Comparison of ENCODE assay signal across 3 cellular contexts in genomic region chr3:69542265-69543079, GRCh38.
TF ChIP-seq lines count a peak whose summit lies in the region.

No MANE protein-coding gene starts in this region.

TF ChIP-seq in SK-N-SH, 30 proteins besides CTCF, POLR2A, EP300 and RAD21:
- TF ChIP-seq, protein P1, sequence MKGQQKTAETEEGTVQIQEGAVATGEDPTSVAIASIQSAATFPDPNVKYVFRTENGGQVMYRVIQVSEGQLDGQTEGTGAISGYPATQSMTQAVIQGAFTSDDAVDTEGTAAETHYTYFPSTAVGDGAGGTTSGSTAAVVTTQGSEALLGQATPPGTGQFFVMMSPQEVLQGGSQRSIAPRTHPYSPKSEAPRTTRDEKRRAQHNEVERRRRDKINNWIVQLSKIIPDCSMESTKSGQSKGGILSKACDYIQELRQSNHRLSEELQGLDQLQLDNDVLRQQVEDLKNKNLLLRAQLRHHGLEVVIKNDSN (IDR thresholded peaks at IDR 0.05; ENCODE audit: borderline replicate concordance, low read depth): no peak
- no peak for TF ChIP-seq IRF3 (IDR thresholded peaks at IDR 0.05; ENCODE audit: low read depth, low read length)
- no peak for TF ChIP-seq GABPA (IDR thresholded peaks at IDR 0.05; ENCODE audit: low read depth)
- TF ChIP-seq, protein P2, sequence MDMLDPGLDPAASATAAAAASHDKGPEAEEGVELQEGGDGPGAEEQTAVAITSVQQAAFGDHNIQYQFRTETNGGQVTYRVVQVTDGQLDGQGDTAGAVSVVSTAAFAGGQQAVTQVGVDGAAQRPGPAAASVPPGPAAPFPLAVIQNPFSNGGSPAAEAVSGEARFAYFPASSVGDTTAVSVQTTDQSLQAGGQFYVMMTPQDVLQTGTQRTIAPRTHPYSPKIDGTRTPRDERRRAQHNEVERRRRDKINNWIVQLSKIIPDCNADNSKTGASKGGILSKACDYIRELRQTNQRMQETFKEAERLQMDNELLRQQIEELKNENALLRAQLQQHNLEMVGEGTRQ (IDR thresholded peaks at IDR 0.05; ENCODE audit: borderline replicate concordance, low read depth, low read length): no peak
- TF ChIP-seq MEF2A (IDR thresholded peaks at IDR 0.05; ENCODE audit: borderline replicate concordance, low read depth): no peak
- no peak for TF ChIP-seq RXRA (IDR thresholded peaks at IDR 0.05; ENCODE audit: borderline replicate concordance, low read depth)
- no peak for TF ChIP-seq TEAD4 (IDR thresholded peaks at IDR 0.05; ENCODE audit: borderline replicate concordance, insufficient read depth)
- TF ChIP-seq YY1 (IDR thresholded peaks at IDR 0.05; ENCODE audit: low read depth): no peak
- TF ChIP-seq RFX5 (IDR thresholded peaks at IDR 0.05; ENCODE audit: low read length): no peak
- TF ChIP-seq CHD2 (IDR thresholded peaks at IDR 0.05; ENCODE audit: low read length, partially characterized antibody): no peak
- no peak for TF ChIP-seq FOSL2 (IDR thresholded peaks at IDR 0.05; ENCODE audit: borderline replicate concordance, low read depth)
- no peak for TF ChIP-seq JUND (IDR thresholded peaks at IDR 0.05)
- TF ChIP-seq TAF1 (IDR thresholded peaks at IDR 0.05; ENCODE audit: borderline replicate concordance, low read depth, low read length): no peak
- TF ChIP-seq NRF1 (IDR thresholded peaks at IDR 0.05; ENCODE audit: low read depth, low read length): no peak
- no peak for TF ChIP-seq NFIC (IDR thresholded peaks at IDR 0.05; ENCODE audit: borderline replicate concordance)
- no peak for TF ChIP-seq MXI1 (IDR thresholded peaks at IDR 0.05; ENCODE audit: low read depth, low read length)

TF ChIP-seq in SK-N-SH treated with all-trans-retinoic acid at 6 μM for 48 hours, 23 proteins besides CTCF, POLR2A, EP300 and RAD21 (continued from another document):
- TF ChIP-seq CSRNP3 (CRISPR knock-in tag; IDR thresholded peaks at IDR 0.05): no peak
- no peak for TF ChIP-seq ZNF565 (CRISPR knock-in tag; conservative IDR thresholded peaks at IDR 0.05; ENCODE audit: low read depth)
- no peak for TF ChIP-seq TOX (CRISPR knock-in tag; IDR thresholded peaks at IDR 0.05; ENCODE audit: borderline replicate concordance)
- no peak for TF ChIP-seq BACH2 (CRISPR knock-in tag; IDR thresholded peaks at IDR 0.05; ENCODE audit: borderline replicate concordance)
- no peak for TF ChIP-seq CSDC2 (CRISPR knock-in tag; IDR thresholded peaks at IDR 0.05)
- TF ChIP-seq GLIS3 (CRISPR knock-in tag; IDR thresholded peaks at IDR 0.05): no peak

TF ChIP-seq in H1, 55 proteins besides CTCF, POLR2A, EP300 and RAD21 (continued from another document and continues in another):
- no peak for TF ChIP-seq ATF2 (IDR thresholded peaks at IDR 0.05; ENCODE audit: low read length)
- TF ChIP-seq PHF8 (conservative IDR thresholded peaks at IDR 0.05; ENCODE audit: low read depth, low read length): peak; percentile 48
- TF ChIP-seq BCL11A (IDR thresholded peaks at IDR 0.05; ENCODE audit: low read depth in 2 of 2, low read length in 2 of 2): no peak
- TF ChIP-seq CHD2 (IDR thresholded peaks at IDR 0.05; ENCODE audit: low read length): no peak
- 0 out of 2 replicates have a peak, but pooled peaks have one; percentile 32 for TF ChIP-seq MAX (IDR thresholded peaks at IDR 0.05)
- TF ChIP-seq SRF (IDR thresholded peaks at IDR 0.05; ENCODE audit: low read depth, low read length): no peak
- TF ChIP-seq YY1 (IDR thresholded peaks at IDR 0.05; ENCODE audit: low read depth, low read length): no peak
- TF ChIP-seq POU5F1 (IDR thresholded peaks at IDR 0.05; ENCODE audit: low read depth, low read length): no peak
- no peak for TF ChIP-seq FOSL1 (IDR thresholded peaks at IDR 0.05; ENCODE audit: insufficient read depth, low read depth, low read length)
- no peak for TF ChIP-seq JUN (IDR thresholded peaks at IDR 0.05; ENCODE audit: low read depth, low read length)
- no peak for TF ChIP-seq SP2 (IDR thresholded peaks at IDR 0.05; ENCODE audit: low read length)
- TF ChIP-seq E2F6 (IDR thresholded peaks at IDR 0.05): no peak
- no peak for TF ChIP-seq EGR1 (IDR thresholded peaks at IDR 0.05; ENCODE audit: borderline replicate concordance, low read depth, low read length)
- no peak for TF ChIP-seq NRF1 (IDR thresholded peaks at IDR 0.05; ENCODE audit: low read depth, low read length)
- no peak for TF ChIP-seq GTF2F1 (IDR thresholded peaks at IDR 0.05; ENCODE audit: borderline replicate concordance, low read depth, low read length)
- TF ChIP-seq RXRA (IDR thresholded peaks at IDR 0.05; ENCODE audit: insufficient read depth, low read depth, low read length): no peak
- TF ChIP-seq TBP (IDR thresholded peaks at IDR 0.05; ENCODE audit: low read depth, low read length): 0 out of 2 replicates have a peak, but pooled peaks have one; percentile 6
- TF ChIP-seq KDM1A (IDR thresholded peaks at IDR 0.05; ENCODE audit: borderline replicate concordance, low read length): no peak
- TF ChIP-seq, protein P3, sequence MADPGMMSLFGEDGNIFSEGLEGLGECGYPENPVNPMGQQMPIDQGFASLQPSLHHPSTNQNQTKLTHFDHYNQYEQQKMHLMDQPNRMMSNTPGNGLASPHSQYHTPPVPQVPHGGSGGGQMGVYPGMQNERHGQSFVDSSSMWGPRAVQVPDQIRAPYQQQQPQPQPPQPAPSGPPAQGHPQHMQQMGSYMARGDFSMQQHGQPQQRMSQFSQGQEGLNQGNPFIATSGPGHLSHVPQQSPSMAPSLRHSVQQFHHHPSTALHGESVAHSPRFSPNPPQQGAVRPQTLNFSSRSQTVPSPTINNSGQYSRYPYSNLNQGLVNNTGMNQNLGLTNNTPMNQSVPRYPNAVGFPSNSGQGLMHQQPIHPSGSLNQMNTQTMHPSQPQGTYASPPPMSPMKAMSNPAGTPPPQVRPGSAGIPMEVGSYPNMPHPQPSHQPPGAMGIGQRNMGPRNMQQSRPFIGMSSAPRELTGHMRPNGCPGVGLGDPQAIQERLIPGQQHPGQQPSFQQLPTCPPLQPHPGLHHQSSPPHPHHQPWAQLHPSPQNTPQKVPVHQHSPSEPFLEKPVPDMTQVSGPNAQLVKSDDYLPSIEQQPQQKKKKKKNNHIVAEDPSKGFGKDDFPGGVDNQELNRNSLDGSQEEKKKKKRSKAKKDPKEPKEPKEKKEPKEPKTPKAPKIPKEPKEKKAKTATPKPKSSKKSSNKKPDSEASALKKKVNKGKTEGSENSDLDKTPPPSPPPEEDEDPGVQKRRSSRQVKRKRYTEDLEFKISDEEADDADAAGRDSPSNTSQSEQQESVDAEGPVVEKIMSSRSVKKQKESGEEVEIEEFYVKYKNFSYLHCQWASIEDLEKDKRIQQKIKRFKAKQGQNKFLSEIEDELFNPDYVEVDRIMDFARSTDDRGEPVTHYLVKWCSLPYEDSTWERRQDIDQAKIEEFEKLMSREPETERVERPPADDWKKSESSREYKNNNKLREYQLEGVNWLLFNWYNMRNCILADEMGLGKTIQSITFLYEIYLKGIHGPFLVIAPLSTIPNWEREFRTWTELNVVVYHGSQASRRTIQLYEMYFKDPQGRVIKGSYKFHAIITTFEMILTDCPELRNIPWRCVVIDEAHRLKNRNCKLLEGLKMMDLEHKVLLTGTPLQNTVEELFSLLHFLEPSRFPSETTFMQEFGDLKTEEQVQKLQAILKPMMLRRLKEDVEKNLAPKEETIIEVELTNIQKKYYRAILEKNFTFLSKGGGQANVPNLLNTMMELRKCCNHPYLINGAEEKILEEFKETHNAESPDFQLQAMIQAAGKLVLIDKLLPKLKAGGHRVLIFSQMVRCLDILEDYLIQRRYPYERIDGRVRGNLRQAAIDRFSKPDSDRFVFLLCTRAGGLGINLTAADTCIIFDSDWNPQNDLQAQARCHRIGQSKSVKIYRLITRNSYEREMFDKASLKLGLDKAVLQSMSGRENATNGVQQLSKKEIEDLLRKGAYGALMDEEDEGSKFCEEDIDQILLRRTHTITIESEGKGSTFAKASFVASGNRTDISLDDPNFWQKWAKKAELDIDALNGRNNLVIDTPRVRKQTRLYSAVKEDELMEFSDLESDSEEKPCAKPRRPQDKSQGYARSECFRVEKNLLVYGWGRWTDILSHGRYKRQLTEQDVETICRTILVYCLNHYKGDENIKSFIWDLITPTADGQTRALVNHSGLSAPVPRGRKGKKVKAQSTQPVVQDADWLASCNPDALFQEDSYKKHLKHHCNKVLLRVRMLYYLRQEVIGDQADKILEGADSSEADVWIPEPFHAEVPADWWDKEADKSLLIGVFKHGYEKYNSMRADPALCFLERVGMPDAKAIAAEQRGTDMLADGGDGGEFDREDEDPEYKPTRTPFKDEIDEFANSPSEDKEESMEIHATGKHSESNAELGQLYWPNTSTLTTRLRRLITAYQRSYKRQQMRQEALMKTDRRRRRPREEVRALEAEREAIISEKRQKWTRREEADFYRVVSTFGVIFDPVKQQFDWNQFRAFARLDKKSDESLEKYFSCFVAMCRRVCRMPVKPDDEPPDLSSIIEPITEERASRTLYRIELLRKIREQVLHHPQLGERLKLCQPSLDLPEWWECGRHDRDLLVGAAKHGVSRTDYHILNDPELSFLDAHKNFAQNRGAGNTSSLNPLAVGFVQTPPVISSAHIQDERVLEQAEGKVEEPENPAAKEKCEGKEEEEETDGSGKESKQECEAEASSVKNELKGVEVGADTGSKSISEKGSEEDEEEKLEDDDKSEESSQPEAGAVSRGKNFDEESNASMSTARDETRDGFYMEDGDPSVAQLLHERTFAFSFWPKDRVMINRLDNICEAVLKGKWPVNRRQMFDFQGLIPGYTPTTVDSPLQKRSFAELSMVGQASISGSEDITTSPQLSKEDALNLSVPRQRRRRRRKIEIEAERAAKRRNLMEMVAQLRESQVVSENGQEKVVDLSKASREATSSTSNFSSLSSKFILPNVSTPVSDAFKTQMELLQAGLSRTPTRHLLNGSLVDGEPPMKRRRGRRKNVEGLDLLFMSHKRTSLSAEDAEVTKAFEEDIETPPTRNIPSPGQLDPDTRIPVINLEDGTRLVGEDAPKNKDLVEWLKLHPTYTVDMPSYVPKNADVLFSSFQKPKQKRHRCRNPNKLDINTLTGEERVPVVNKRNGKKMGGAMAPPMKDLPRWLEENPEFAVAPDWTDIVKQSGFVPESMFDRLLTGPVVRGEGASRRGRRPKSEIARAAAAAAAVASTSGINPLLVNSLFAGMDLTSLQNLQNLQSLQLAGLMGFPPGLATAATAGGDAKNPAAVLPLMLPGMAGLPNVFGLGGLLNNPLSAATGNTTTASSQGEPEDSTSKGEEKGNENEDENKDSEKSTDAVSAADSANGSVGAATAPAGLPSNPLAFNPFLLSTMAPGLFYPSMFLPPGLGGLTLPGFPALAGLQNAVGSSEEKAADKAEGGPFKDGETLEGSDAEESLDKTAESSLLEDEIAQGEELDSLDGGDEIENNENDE (IDR thresholded peaks at IDR 0.05; ENCODE audit: insufficient replicate concordance, low read length): no peak
- peak; percentile 74 for TF ChIP-seq ASH2L (IDR thresholded peaks at IDR 0.05; ENCODE audit: low read length)
- TF ChIP-seq SIRT6 (IDR thresholded peaks at IDR 0.05; ENCODE audit: low read length): no peak
- TF ChIP-seq ZNF274 (IDR thresholded peaks at IDR 0.05; ENCODE audit: borderline replicate concordance, extremely low read depth, low read length): no peak
- no peak for TF ChIP-seq CBX8 (IDR thresholded peaks at IDR 0.05; ENCODE audit: borderline replicate concordance, low read depth, low read length)
- TF ChIP-seq TCF12 (IDR thresholded peaks at IDR 0.05; ENCODE audit: low read depth, low read length): no peak
- TF ChIP-seq NANOG (IDR thresholded peaks at IDR 0.05; ENCODE audit: insufficient read depth, low read depth, low read length, poor library complexity, severe bottlenecking): no peak
- no peak; a peak in 1 of 4 replicates for TF ChIP-seq HDAC2 (IDR thresholded peaks at IDR 0.05; ENCODE audit: borderline replicate concordance in 1 of 2, low read depth in 2 of 2, low read length in 2 of 2)
- no peak for TF ChIP-seq SIX5 (IDR thresholded peaks at IDR 0.05; ENCODE audit: low read depth, low read length)
- TF ChIP-seq EZH2 (IDR thresholded peaks at IDR 0.05; ENCODE audit: low read depth, low read length, severe bottlenecking): peak; percentile 47
- TF ChIP-seq CEBPB (IDR thresholded peaks at IDR 0.05; ENCODE audit: low read depth, low read length): no peak
- TF ChIP-seq MAFK (IDR thresholded peaks at IDR 0.05; ENCODE audit: low read depth, low read length): no peak
- no peak for TF ChIP-seq SP4 (IDR thresholded peaks at IDR 0.05; ENCODE audit: low read length)
- no peak for TF ChIP-seq KDM5A (IDR thresholded peaks at IDR 0.05; ENCODE audit: low read length)
- no peak for TF ChIP-seq SUZ12 (IDR thresholded peaks at IDR 0.05; ENCODE audit: low read length)
- TF ChIP-seq HDAC6 (IDR thresholded peaks at IDR 0.05; ENCODE audit: low read depth, low read length): no peak
- TF ChIP-seq GABPA (IDR thresholded peaks at IDR 0.05; ENCODE audit: borderline replicate concordance, insufficient read depth, low read length): no peak
- TF ChIP-seq, protein P2 (IDR thresholded peaks at IDR 0.05; ENCODE audit: low read length): no peak
- TF ChIP-seq RNF2 (IDR thresholded peaks at IDR 0.05; ENCODE audit: borderline replicate concordance, low read depth, low read length, missing control alignments, poor library complexity, severe bottlenecking): no peak
- TF ChIP-seq CHD1 (IDR thresholded peaks at IDR 0.05; ENCODE audit: low read depth, low read length): no peak
- no peak for TF ChIP-seq SP1 (IDR thresholded peaks at IDR 0.05; ENCODE audit: low read depth, low read length)
- TF ChIP-seq TAF1 (IDR thresholded peaks at IDR 0.05; ENCODE audit: low read depth, low read length): no peak
- TF ChIP-seq JUND (IDR thresholded peaks at IDR 0.05; ENCODE audit: low read length): no peak
- TF ChIP-seq TEAD4 (IDR thresholded peaks at IDR 0.05; ENCODE audit: low read depth, low read length): no peak
- no peak for TF ChIP-seq CBX5 (IDR thresholded peaks at IDR 0.05; ENCODE audit: low read depth, low read length)
- TF ChIP-seq CREB1 (IDR thresholded peaks at IDR 0.05): no peak
- TF ChIP-seq BACH1 (IDR thresholded peaks at IDR 0.05; ENCODE audit: low read length): no peak
